In genomic region chr3:41101231-41101630, GRCh38 we compare ENCODE assay signal across 19 cellular contexts.
DNase-seq lines count a peak whose midpoint lies in the region; ATAC-seq and TF ChIP-seq lines count a peak whose summit lies in the region.
"Had no signal": no experiment of that assay in that cellular context is flagged by ENCODE, and none has a peak within 500 bp of the region (broad histone marks: within the 10 kb centered on the region; RNA-seq: fewer than 3 reads in every experiment).

No MANE protein-coding gene starts in this region.

- H3K9me3 ChIP-seq in RWPE2 (ENCODE audit: severe bottlenecking) (no peaks in the 10 kb centered on the region), endodermal cell (ENCODE audit: control insufficient read depth, low read length) (no peaks in the 10 kb centered on the region), smooth muscle cell (replicated peaks; ENCODE audit: low read depth) (no peaks in the 10 kb centered on the region)
- H3K9me3 ChIP-seq: Caco-2 had no signal

- H3K27ac ChIP-seq in RWPE2 (ENCODE audit: poor library complexity, severe bottlenecking) (peak overlapping the region; percentile 39), endodermal cell (ENCODE audit: low read depth, low read length) (no peak overlapping the region), smooth muscle cell (ENCODE audit: low read depth) (peak overlapping the region; percentile 42)
- H3K27ac ChIP-seq: C4-2B, GM23248, HL-60 had no signal

- DNase-seq in RWPE2 (ENCODE audit: low spot score) (no peak), endodermal cell (peak; percentile 70), iPS-NIHi7 (ENCODE audit: extremely low spot score) (peak; percentile 30), smooth muscle cell (lab: John Stamatoyannopoulos, UW; ENCODE audit: unreplicated experiment) (no peak), NCI-H510A (lab: John Stamatoyannopoulos, UW) (no peak)
- DNase-seq in activated T-helper 2 cell treated with anti-CD3 and anti-CD28 coated beads, Interferon-gamma antibody, Interleukin-2, Interleukin-4, amounts not matched to agents 10 μg/mL and 5 μg/mL and 100 μg/mL, durations not matched to agents 14 hours and 24 hours and 36 hours (ENCODE audit: low spot score) = no peak
- DNase-seq in stimulated activated naive CD8-positive, alpha-beta T cell treated with anti-CD3 and anti-CD28 coated beads, Interleukin-15, amount 100 ng/mL, for 72 hours = no peak
- DNase-seq: AML-193; CD4-positive, alpha-beta T cell; GM23248; H7; HFFc6; IMR-90 had no signal

- 8 to 57% methylated on average over 1 of the region's 1 CpG for WGBS in endodermal cell (ENCODE audit: insufficient coverage in 1 of 2, insufficient read length in 1 of 2), 2 experiments
- 100% methylated on average over 1 of the region's 1 CpG for WGBS in smooth muscle cell (ENCODE audit: low lambda C conversion rate)

- intact Hi-C loops in activated T-helper 2 cell treated with anti-CD3 and anti-CD28 coated beads, Interferon-gamma antibody, Interleukin-2, Interleukin-4, amounts not matched to agents 10 μg/mL and 5 μg/mL and 100 μg/mL, durations not matched to agents 14 hours and 24 hours and 36 hours (cut with micrococcal nuclease) = no loop called here

- no peaks in the 10 kb centered on the region for H3K36me3 ChIP-seq in RWPE2 (ENCODE audit: low read depth)
- H3K36me3 ChIP-seq in endodermal cell (ENCODE audit: control insufficient read depth, insufficient read depth, low read length) = no peaks in the 10 kb centered on the region
- no peaks in the 10 kb centered on the region for H3K36me3 ChIP-seq in smooth muscle cell (ENCODE audit: low read depth)

- H3K27me3 ChIP-seq in RWPE2 (ENCODE audit: insufficient read depth, poor library complexity, severe bottlenecking) (no peaks in the 10 kb centered on the region), endodermal cell (ENCODE audit: control insufficient read depth, insufficient read depth, low read length, poor library complexity, severe bottlenecking) (no peaks in the 10 kb centered on the region), smooth muscle cell (ENCODE audit: low read depth) (no peaks in the 10 kb centered on the region)

- H3K9me3 Mint-ChIP-seq in endodermal cell = no peaks in the 10 kb centered on the region
- no peaks in the 10 kb centered on the region for H3K9me3 Mint-ChIP-seq in activated T-helper 2 cell treated with anti-CD3 and anti-CD28 coated beads, Interferon-gamma antibody, Interleukin-2, Interleukin-4, amounts not matched to agents 10 μg/mL and 5 μg/mL and 100 μg/mL, durations not matched to agents 14 hours and 24 hours and 36 hours
- peaks cover 6 to 12% of the 10 kb centered on the region in 2 donors for H3K9me3 Mint-ChIP-seq in stimulated activated naive CD8-positive, alpha-beta T cell treated with anti-CD3 and anti-CD28 coated beads, Interleukin-15, amount 100 ng/mL, for 72 hours
- H3K9me3 Mint-ChIP-seq: CD4-positive, alpha-beta T cell had no signal

- no peak overlapping the region for H3K27ac Mint-ChIP-seq in endodermal cell
- no peak overlapping the region for H3K27ac Mint-ChIP-seq in activated T-helper 2 cell treated with anti-CD3 and anti-CD28 coated beads, Interferon-gamma antibody, Interleukin-2, Interleukin-4, amounts not matched to agents 10 μg/mL and 5 μg/mL and 100 μg/mL, durations not matched to agents 14 hours and 24 hours and 36 hours
- H3K27ac Mint-ChIP-seq in stimulated activated naive CD8-positive, alpha-beta T cell treated with anti-CD3 and anti-CD28 coated beads, Interleukin-15, amount 100 ng/mL, for 72 hours = no peak overlapping the region
- H3K27ac Mint-ChIP-seq: CD4-positive, alpha-beta T cell; HFFc6 had no signal

- no peak for TF ChIP-seq CTCF in RWPE2 (IDR thresholded peaks at IDR 0.05; ENCODE audit: poor library complexity, severe bottlenecking)
- peak; percentile 54 for TF ChIP-seq CTCF in endodermal cell (conservative IDR thresholded peaks at IDR 0.05)
- TF ChIP-seq CTCF in smooth muscle cell (IDR thresholded peaks at IDR 0.05; ENCODE audit: borderline replicate concordance, insufficient read depth, poor library complexity, severe bottlenecking) = no peak

- H3K4me1 ChIP-seq in RWPE2 (ENCODE audit: insufficient read depth, poor library complexity, severe bottlenecking) (peaks cover 10% of the 10 kb centered on the region), endodermal cell (ENCODE audit: control insufficient read depth, insufficient read depth, low read length) (peaks cover 31% of the 10 kb centered on the region), smooth muscle cell (ENCODE audit: low read depth) (no peaks in the 10 kb centered on the region)

- no peak overlapping the region for H3K9ac ChIP-seq in endodermal cell (ENCODE audit: extremely low read depth, low read length, poor library complexity, severe bottlenecking)
- H3K9ac ChIP-seq in smooth muscle cell (ENCODE audit: low read depth) = no peak overlapping the region
- H3K9ac ChIP-seq: GM23248 had no signal

- ATAC-seq in RWPE2 (ENCODE audit: low read depth) = no peak
- ATAC-seq in HG02981 (IDR thresholded peaks at IDR 0.05; ENCODE audit: unreplicated experiment) = no peak
- no peak for ATAC-seq in stimulated activated naive CD8-positive, alpha-beta T cell treated with anti-CD3 and anti-CD28 coated beads, Interleukin-15, amount 100 ng/mL, for 72 hours
- ATAC-seq: HCT116 had no signal

- no peaks in the 10 kb centered on the region for H3K36me3 Mint-ChIP-seq in endodermal cell (ENCODE audit: low read depth)
- H3K36me3 Mint-ChIP-seq in activated T-helper 2 cell treated with anti-CD3 and anti-CD28 coated beads, Interferon-gamma antibody, Interleukin-2, Interleukin-4, amounts not matched to agents 10 μg/mL and 5 μg/mL and 100 μg/mL, durations not matched to agents 14 hours and 24 hours and 36 hours (ENCODE audit: low read depth) = no peaks in the 10 kb centered on the region

- no peak overlapping the region for H2AFZ ChIP-seq in smooth muscle cell (ENCODE audit: low read depth)
- H2AFZ ChIP-seq: GM23248 had no signal

- no peaks in the 10 kb centered on the region for H3F3A ChIP-seq in smooth muscle cell (ENCODE audit: low read depth)

- H3K4me3 ChIP-seq in RWPE2 (ENCODE audit: severe bottlenecking) (no peak overlapping the region), endodermal cell (ENCODE audit: low read length) (peak overlapping the region; percentile 56), smooth muscle cell (no peak overlapping the region)
- H3K4me3 ChIP-seq: GM23248, K562 had no signal

- no peaks in the 10 kb centered on the region for H4K20me1 ChIP-seq in smooth muscle cell (ENCODE audit: low read depth)

- no peak overlapping the region for H3K4me3 Mint-ChIP-seq in endodermal cell
- no peak overlapping the region for H3K4me3 Mint-ChIP-seq in activated T-helper 2 cell treated with anti-CD3 and anti-CD28 coated beads, Interferon-gamma antibody, Interleukin-2, Interleukin-4, amounts not matched to agents 10 μg/mL and 5 μg/mL and 100 μg/mL, durations not matched to agents 14 hours and 24 hours and 36 hours (ENCODE audit: low read depth)
- H3K4me3 Mint-ChIP-seq in stimulated activated naive CD8-positive, alpha-beta T cell treated with anti-CD3 and anti-CD28 coated beads, Interleukin-15, amount 100 ng/mL, for 72 hours = no peak overlapping the region
- H3K4me3 Mint-ChIP-seq: CD4-positive, alpha-beta T cell; HFFc6 had no signal

- H3K79me2 ChIP-seq in smooth muscle cell (ENCODE audit: low read depth) = no peaks in the 10 kb centered on the region

- H3K4me1 Mint-ChIP-seq in endodermal cell = peaks cover 20% of the 10 kb centered on the region
- H3K4me1 Mint-ChIP-seq in activated T-helper 2 cell treated with anti-CD3 and anti-CD28 coated beads, Interferon-gamma antibody, Interleukin-2, Interleukin-4, amounts not matched to agents 10 μg/mL and 5 μg/mL and 100 μg/mL, durations not matched to agents 14 hours and 24 hours and 36 hours (ENCODE audit: low read depth) = no peaks in the 10 kb centered on the region
- H3K4me1 Mint-ChIP-seq in stimulated activated naive CD8-positive, alpha-beta T cell treated with anti-CD3 and anti-CD28 coated beads, Interleukin-15, amount 100 ng/mL, for 72 hours = no peaks in the 10 kb centered on the region

- no peaks in the 10 kb centered on the region for H3K27me3 Mint-ChIP-seq in endodermal cell (ENCODE audit: insufficient read depth)
- no peaks in the 10 kb centered on the region for H3K27me3 Mint-ChIP-seq in activated T-helper 2 cell treated with anti-CD3 and anti-CD28 coated beads, Interferon-gamma antibody, Interleukin-2, Interleukin-4, amounts not matched to agents 10 μg/mL and 5 μg/mL and 100 μg/mL, durations not matched to agents 14 hours and 24 hours and 36 hours (ENCODE audit: low read depth)
- no peaks in the 10 kb centered on the region for H3K27me3 Mint-ChIP-seq in stimulated activated naive CD8-positive, alpha-beta T cell treated with anti-CD3 and anti-CD28 coated beads, Interleukin-15, amount 100 ng/mL, for 72 hours
- H3K27me3 Mint-ChIP-seq: CD4-positive, alpha-beta T cell had no signal

- H3K4me2 ChIP-seq in smooth muscle cell = no peak overlapping the region

Comparison
In these comparisons a context has a peak if more than half of its experiments do, and no peak if none do; other contexts are left out.
1. DNase-seq: peak in endodermal cell (single experiment) and iPS-NIHi7 (single experiment); none in RWPE2 (single experiment), smooth muscle cell (single experiment), NCI-H510A (single experiment), activated T-helper 2 cell treated with anti-CD3 and anti-CD28 coated beads, Interferon-gamma antibody, Interleukin-2, Interleukin-4, amounts not matched to agents 10 μg/mL and 5 μg/mL and 100 μg/mL, durations not matched to agents 14 hours and 24 hours and 36 hours (single experiment) and stimulated activated naive CD8-positive, alpha-beta T cell treated with anti-CD3 and anti-CD28 coated beads, Interleukin-15, amount 100 ng/mL, for 72 hours (0 of 2).